In genomic region chr12:39404000-39404399, GRCh38 we compare ENCODE assay signal across 33 cellular contexts.
"Had no signal": no experiment of that assay in that cellular context is flagged by ENCODE, and none has a peak within 500 bp of the region (broad histone marks: within the 10 kb centered on the region; RNA-seq: fewer than 3 reads in every experiment).

No MANE protein-coding gene starts in this region.

- H3K27me3 ChIP-seq: cardiac muscle cell, colonic mucosa, gastrocnemius medialis, heart left ventricle had no signal

- H3K27ac ChIP-seq: cardiac muscle cell, colonic mucosa, gastrocnemius medialis, WERI-Rb-1 had no signal

- H3K9me3 ChIP-seq: colonic mucosa, gastrocnemius medialis, heart left ventricle had no signal

- H3K4me3 ChIP-seq: cardiac muscle cell, colonic mucosa, gastrocnemius medialis, heart left ventricle had no signal

- H3K4me3 Mint-ChIP-seq: activated CD8-positive, alpha-beta T cell treated with anti-CD3 and anti-CD28 coated beads for 36 hours; activated naive CD8-positive, alpha-beta T cell; activated T-cell treated with anti-CD3 and anti-CD28 coated beads, Interleukin-2, amount 50 U/mL, for 4 hours; activated T-helper 17 cell treated with anti-CD3 and anti-CD28 coated beads, Interleukin-2, amount 50 U/mL, for 72 hours; T-helper 17 cell; T-helper 2 cell treated with Interferon-gamma antibody and Interleukin-4, amounts not matched to agents 5 μg/mL and 100 μg/mL, for 36 hours had no signal

- H3K27me3 Mint-ChIP-seq: activated CD8-positive, alpha-beta T cell treated with anti-CD3 and anti-CD28 coated beads for 36 hours; activated naive CD8-positive, alpha-beta T cell; activated T-helper 17 cell treated with anti-CD3 and anti-CD28 coated beads, Interleukin-2, amount 50 U/mL, for 72 hours; T-helper 17 cell had no signal

- H3K9me3 Mint-ChIP-seq: activated CD8-positive, alpha-beta T cell treated with anti-CD3 and anti-CD28 coated beads for 36 hours; activated T-cell treated with anti-CD3 and anti-CD28 coated beads, Interleukin-2, amount 50 U/mL, for 4 hours; activated T-helper 17 cell treated with anti-CD3 and anti-CD28 coated beads, Interleukin-2, amount 50 U/mL, for 72 hours; T-helper 2 cell treated with Interferon-gamma antibody and Interleukin-4, amounts not matched to agents 5 μg/mL and 100 μg/mL, for 36 hours had no signal

- FAIRE-seq: astrocyte, endometrium, endothelial cell of umbilical vein had no signal

- ATAC-seq: activated CD8-positive, alpha-beta T cell treated with anti-CD3 and anti-CD28 coated beads for 36 hours; activated T-helper 17 cell treated with anti-CD3 and anti-CD28 coated beads, Interleukin-2, amount 50 U/mL, for 72 hours; gastrocnemius medialis; T-helper 17 cell had no signal

- H3K36me3 ChIP-seq: cardiac muscle cell, colonic mucosa, gastrocnemius medialis, heart left ventricle, WERI-Rb-1 had no signal

- DNase-seq: activated CD4-positive, alpha-beta T cell treated with anti-CD3 and anti-CD28 coated beads for 1 hour; activated CD4-positive, alpha-beta T cell treated with anti-CD3 and anti-CD28 coated beads for 4 hours; activated CD4-positive, alpha-beta T cell treated with anti-CD3 and anti-CD28 coated beads, Interleukin-2, amount 50 U/mL, for 1 hour; activated CD4-positive, alpha-beta T cell treated with anti-CD3 and anti-CD28 coated beads, Interleukin-2, amount 50 U/mL, for 48 hours; activated CD4-positive, CD25-positive, alpha-beta regulatory T cell; activated CD8-positive, alpha-beta memory T cell treated with anti-CD3 and anti-CD28 coated beads for 24 hours; activated CD8-positive, alpha-beta T cell treated with anti-CD3 and anti-CD28 coated beads for 36 hours; activated effector memory CD4-positive, alpha-beta T cell treated with Interleukin-2 at 50 U/mL for 16 hours; activated gamma-delta T cell treated with Interleukin-2 at 50 U/mL for 16 hours; activated naive CD4-positive, alpha-beta T cell treated with anti-CD3 and anti-CD28 coated beads, Interleukin-2, amount 50 U/mL, for 16 hours; activated naive CD4-positive, alpha-beta T cell treated with Interleukin-2 at 50 U/mL for 16 hours; activated T-cell treated with anti-CD3 and anti-CD28 coated beads, Interleukin-2, amount 50 U/mL, for 4 hours; amniotic stem cell; anterior cingulate cortex; central memory CD4-positive, alpha-beta T cell; cerebellar nuclear complex; colonic mucosa; effector CD8-positive, alpha-beta T cell; foreskin fibroblast; gastrocnemius medialis; glutamatergic neuron; heart left ventricle; T-helper 1 cell; T-helper 17 cell; T1000; WERI-Rb-1 had no signal

- H3K4me1 ChIP-seq: colonic mucosa had no signal

- H3K27ac Mint-ChIP-seq: activated CD8-positive, alpha-beta T cell treated with anti-CD3 and anti-CD28 coated beads for 36 hours; activated naive CD8-positive, alpha-beta T cell; activated T-helper 17 cell treated with anti-CD3 and anti-CD28 coated beads, Interleukin-2, amount 50 U/mL, for 72 hours; T-helper 17 cell; T-helper 2 cell treated with Interferon-gamma antibody and Interleukin-4, amounts not matched to agents 5 μg/mL and 100 μg/mL, for 36 hours had no signal
